In the genomic region with DNA sequence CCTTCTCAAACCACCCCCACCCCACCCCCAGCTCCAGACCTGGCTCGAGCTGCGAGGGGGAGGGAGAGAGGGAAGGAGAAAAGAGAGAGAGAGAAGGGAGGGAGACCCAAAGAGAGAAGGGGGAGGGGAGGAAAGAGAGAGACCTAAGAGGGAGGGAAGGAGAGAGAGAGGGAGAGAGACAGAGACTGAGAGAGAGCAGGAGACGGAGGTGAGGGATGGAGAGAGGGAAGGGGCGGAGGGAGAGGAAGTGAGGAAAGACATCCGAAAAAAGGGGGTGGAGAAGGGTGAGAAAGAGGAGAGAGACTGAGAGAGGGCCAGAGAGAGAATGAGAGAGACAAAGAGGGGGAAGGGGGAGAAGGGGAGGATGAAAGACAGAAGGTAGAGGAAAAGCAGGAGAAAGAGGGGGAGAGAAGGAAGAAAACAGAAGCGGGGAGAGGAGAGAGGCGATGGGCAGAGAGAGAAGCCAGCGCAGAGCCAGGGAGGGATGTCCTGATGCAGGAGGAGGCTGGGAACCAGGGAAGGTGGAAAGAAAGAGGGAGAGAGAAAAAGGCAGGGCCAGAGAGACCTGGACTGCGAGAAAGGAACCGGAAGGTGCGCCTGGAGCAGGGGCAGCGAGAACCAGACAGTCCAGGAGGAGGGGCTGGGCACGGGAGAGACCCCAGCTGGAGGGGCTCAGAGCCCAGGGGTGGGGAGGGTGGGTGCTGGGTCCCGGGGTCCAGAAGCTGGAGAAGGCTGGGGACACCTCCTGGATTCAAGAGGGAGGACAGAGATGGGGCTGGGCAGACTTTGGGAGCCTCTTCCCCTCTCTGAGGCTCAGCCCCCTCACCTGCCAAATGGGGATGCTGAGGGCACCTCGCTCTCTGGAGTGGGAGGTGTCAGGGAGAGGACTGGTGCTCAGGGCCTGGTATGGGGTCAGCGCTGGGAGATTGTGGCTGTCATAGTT, we compare ENCODE assay signal across 8 cellular contexts. TPM values are rescaled to one million over a fixed set of nuclear protein-coding genes. Genes with fewer than 3 reads are reported as not detected.
DNase-seq lines count a peak whose midpoint lies in the region; ATAC-seq and TF ChIP-seq lines count a peak whose summit lies in the region.

No MANE protein-coding gene starts in this region.

- H3K4me1 ChIP-seq in left lung (peaks cover 11 to 47% of the 10 kb centered on the region in 2 donors), thymus (ENCODE audit: control insufficient read depth, insufficient read depth, low read length) (peaks cover 5% of the 10 kb centered on the region)

- peak overlapping the region; percentile 78 to 91 for H3K27ac ChIP-seq in left lung
- H3K27ac ChIP-seq in thymus (ENCODE audit: low read depth): peak overlapping the region; percentile 18

- 62% methylated on average over 16 of the region's 16 CpGs for WGBS in thymus

- TF ChIP-seq CTCF in HFF-Myc (IDR thresholded peaks at IDR 0.05; ENCODE audit: low read depth, low read length, missing control alignments) (no peak), astrocyte of the cerebellum (IDR thresholded peaks at IDR 0.05; ENCODE audit: low read depth, low read length, missing control alignments) (no peak), left lung (IDR thresholded peaks at IDR 0.05) (no peak)

- H3K27me3 ChIP-seq in left lung (peaks cover 0 to 45% of the 10 kb centered on the region in 2 donors), thymus (ENCODE audit: control insufficient read depth, insufficient read depth) (peaks cover 23% of the 10 kb centered on the region)

- peak overlapping the region; percentile 82 for H3K4me3 ChIP-seq in HFF-Myc (replicated peaks; ENCODE audit: low read depth, low read length)
- peak overlapping the region; percentile 96 for H3K4me3 ChIP-seq in astrocyte of the cerebellum (ENCODE audit: low read depth, low read length)
- H3K4me3 ChIP-seq in left lung: peak overlapping the region; percentile 69 to 84
- peak overlapping the region; percentile 50 for H3K4me3 ChIP-seq in thymus (ENCODE audit: low read length)

- H3K9me3 ChIP-seq in left lung: no peaks in the 10 kb centered on the region
- no peaks in the 10 kb centered on the region for H3K9me3 ChIP-seq in thymus (ENCODE audit: control insufficient read depth)

- no peak for ATAC-seq in left lung
- no peak for ATAC-seq in GM18498 (IDR thresholded peaks at IDR 0.05; ENCODE audit: unreplicated experiment)

- intact Hi-C loops in left lung (cut with DNase I): no loop called here

- peak; percentile 9 for DNase-seq in ACHN
- DNase-seq in HFF-Myc (ENCODE audit: extremely low read depth, low read depth): no peak
- DNase-seq in astrocyte of the cerebellum (ENCODE audit: low read depth): no peak
- no peak for DNase-seq in left lung
- no peak for DNase-seq in COLO668 (lab: John Stamatoyannopoulos, UW; ENCODE audit: unreplicated experiment)
- DNase-seq in activated effector memory CD4-positive, alpha-beta T cell treated with anti-CD3 and anti-CD28 coated beads, Interleukin-2, amount 50 U/mL, for 16 hours: no peak

- H3K36me3 ChIP-seq in left lung: peaks cover 0 to 38% of the 10 kb centered on the region in 2 donors
- H3K36me3 ChIP-seq in thymus (ENCODE audit: control insufficient read depth, insufficient read depth): no peaks in the 10 kb centered on the region

- in situ Hi-C loops in ACHN (cut with HindIII; ENCODE audit: low pct_ligation_motif_present, low pct_unique_long_range_greater_than_20kb, low sequenced_read_pairs) (no loop called here), astrocyte of the cerebellum (cut with HindIII; ENCODE audit: low sequenced_read_pairs) (no loop called here)

RNA-seq across cellular contexts. Expression of a gene that starts 1.7 kb away (rescaled TPM):
- 10 to 100 TPM; 15.9 to 27.3 TPM for total RNA-seq in left lung
- 10.5 TPM for polyA plus RNA-seq in thymus

RNA-seq across cellular contexts. Expression of a gene that starts 32.4 kb away (rescaled TPM):
- under 1 TPM; 0.26 to 0.50 TPM for total RNA-seq in left lung
- 0.11 TPM for polyA plus RNA-seq in thymus

RNA-seq across cellular contexts. Expression of a gene that starts 44.8 kb away (rescaled TPM):
- total RNA-seq in left lung: 10 to 100 TPM; 13.4 to 59.9 TPM
- polyA plus RNA-seq in thymus: 7.3 TPM
